Comparison of ENCODE assay signal across 25 cellular contexts in the genomic region with DNA sequence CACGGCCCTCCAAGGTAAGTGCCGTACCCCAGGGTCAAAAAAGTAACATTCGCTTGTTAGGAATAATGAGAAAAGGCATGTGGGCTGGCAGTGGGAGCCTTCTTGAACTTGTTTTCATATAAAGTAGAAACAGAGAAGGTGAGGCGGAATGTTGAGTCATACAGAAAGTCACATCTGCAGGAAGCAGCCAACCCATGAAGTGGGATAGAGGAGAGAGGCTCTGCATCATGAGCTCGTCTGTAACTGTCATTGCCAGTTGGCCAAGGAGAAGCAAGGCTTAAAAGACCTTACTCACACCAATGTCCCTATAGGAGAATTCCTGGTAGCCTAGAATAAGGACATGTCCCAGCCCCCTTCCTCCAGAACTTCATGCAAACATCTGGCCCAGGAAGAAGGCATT.
DNase-seq lines count a peak whose midpoint lies in the region; ATAC-seq and TF ChIP-seq lines count a peak whose summit lies in the region.
"Had no signal": no experiment of that assay in that cellular context is flagged by ENCODE, and none has a peak within 500 bp of the region (broad histone marks: within the 10 kb centered on the region; RNA-seq: fewer than 3 reads in every experiment).

No MANE protein-coding gene starts in this region.

- no peak overlapping the region for H3K9ac ChIP-seq in colonic mucosa (ENCODE audit: low read depth in 2 of 2, low read length in 2 of 2)

- H3K4me3 ChIP-seq in colonic mucosa = no peak overlapping the region
- H3K4me3 ChIP-seq: dorsolateral prefrontal cortex, gastrocnemius medialis, upper lobe of left lung had no signal

- ATAC-seq in HG02588 (IDR thresholded peaks at IDR 0.05; ENCODE audit: unreplicated experiment) (peak; percentile 68), HG03558 (IDR thresholded peaks at IDR 0.05; ENCODE audit: extremely low read depth, unreplicated experiment) (peak; percentile 62)
- ATAC-seq in stimulated activated memory B cell treated with anti-CD40 and anti-IgM and Interleukin-4, amounts not matched to agents 10 μg/mL and 1 μg/mL and 100 μg/mL, for 72 hours = peak; percentile 59
- ATAC-seq: gastrocnemius medialis; left lobe of liver; natural killer cell treated with Interleukin-12 subunit alpha and Interleukin-12 subunit beta and Interleukin-15 and Interleukin-18, amount 100 ng/mL, for 72 hours had no signal

- H3K27me3 ChIP-seq in colonic mucosa = no peaks in the 10 kb centered on the region
- H3K27me3 ChIP-seq: gastrocnemius medialis, upper lobe of left lung had no signal

- no peak overlapping the region for H3K27ac ChIP-seq in colonic mucosa
- H3K27ac ChIP-seq: 22Rv1, dorsolateral prefrontal cortex, gastrocnemius medialis, upper lobe of left lung had no signal

- no peaks in the 10 kb centered on the region for H3K9me3 Mint-ChIP-seq in stimulated activated memory B cell treated with anti-CD40 and anti-IgM and Interleukin-4, amounts not matched to agents 10 μg/mL and 1 μg/mL and 100 μg/mL, for 72 hours
- H3K9me3 Mint-ChIP-seq: mesothelial cell of epicardium; natural killer cell treated with Interleukin-12 subunit alpha and Interleukin-12 subunit beta and Interleukin-15 and Interleukin-18, amount 100 ng/mL, for 72 hours; stimulated activated naive CD8-positive, alpha-beta T cell treated with anti-CD3 and anti-CD28 coated beads, Interleukin-15, Interleukin-2, amounts not matched to agents 100 ng/mL and 50 ng/mL, for 24 hours had no signal

- peaks cover 37% of the 10 kb centered on the region for H3K27me3 Mint-ChIP-seq in stimulated activated memory B cell treated with anti-CD40 and anti-IgM and Interleukin-4, amounts not matched to agents 10 μg/mL and 1 μg/mL and 100 μg/mL, for 72 hours

- peaks cover 8% of the 10 kb centered on the region for H3K4me1 Mint-ChIP-seq in stimulated activated memory B cell treated with anti-CD40 and anti-IgM and Interleukin-4, amounts not matched to agents 10 μg/mL and 1 μg/mL and 100 μg/mL, for 72 hours
- H3K4me1 Mint-ChIP-seq: mesothelial cell of epicardium had no signal

- TF ChIP-seq CTCF in colonic mucosa (IDR thresholded peaks at IDR 0.05) = no peak

- no peak overlapping the region for H3K4me3 Mint-ChIP-seq in stimulated activated memory B cell treated with anti-CD40 and anti-IgM and Interleukin-4, amounts not matched to agents 10 μg/mL and 1 μg/mL and 100 μg/mL, for 72 hours
- H3K4me3 Mint-ChIP-seq: mesothelial cell of epicardium; natural killer cell treated with Interleukin-12 subunit alpha and Interleukin-12 subunit beta and Interleukin-15 and Interleukin-18, amount 100 ng/mL, for 72 hours; stimulated activated naive CD8-positive, alpha-beta T cell treated with anti-CD3 and anti-CD28 coated beads, Interleukin-15, Interleukin-2, amounts not matched to agents 100 ng/mL and 50 ng/mL, for 24 hours had no signal

- H3K9me3 ChIP-seq in colonic mucosa = no peaks in the 10 kb centered on the region
- H3K9me3 ChIP-seq: gastrocnemius medialis, upper lobe of left lung had no signal

- DNase-seq in DMS53 (lab: John Stamatoyannopoulos, UW) (peak; percentile 13), DMS53 treated with DMSO at 0.1 percent for 48 hours (lab: John Stamatoyannopoulos, UW; ENCODE audit: unreplicated experiment) (no peak), colonic mucosa (no peak), activated gamma-delta T cell (lab: John Stamatoyannopoulos, UW) (no peak), H4 (ENCODE audit: low spot score) (no peak)
- DNase-seq: activated CD4-positive, alpha-beta T cell treated with anti-CD3 and anti-CD28 coated beads for 48 hours; activated CD8-positive, alpha-beta memory T cell treated with anti-CD3 and anti-CD28 coated beads, Interleukin-2, amount 50 U/mL, for 4 hours; activated gamma-delta T cell treated with Interleukin-2 at 50 U/mL for 16 hours; amygdala; dorsolateral prefrontal cortex; gastrocnemius medialis; Kasumi-1; NCI-H1417; NCI-H526; Right ventricle myocardium superior; stimulated activated CD4-positive, alpha-beta T cell treated with anti-CD3 and anti-CD28 coated beads, Interleukin-1b, Interleukin-23, amount 100 ng/mL, for 48 hours; upper lobe of left lung had no signal

- intact Hi-C loops in colonic mucosa (cut with DNase I) = no loop called here

- no peaks in the 10 kb centered on the region for H3K36me3 ChIP-seq in colonic mucosa
- H3K36me3 ChIP-seq: gastrocnemius medialis, upper lobe of left lung had no signal

- no peaks in the 10 kb centered on the region for H3K4me1 ChIP-seq in colonic mucosa
- H3K4me1 ChIP-seq: gastrocnemius medialis, upper lobe of left lung had no signal

- no peak overlapping the region for H3K27ac Mint-ChIP-seq in stimulated activated memory B cell treated with anti-CD40 and anti-IgM and Interleukin-4, amounts not matched to agents 10 μg/mL and 1 μg/mL and 100 μg/mL, for 72 hours
- H3K27ac Mint-ChIP-seq: mesothelial cell of epicardium; natural killer cell treated with Interleukin-12 subunit alpha and Interleukin-12 subunit beta and Interleukin-15 and Interleukin-18, amount 100 ng/mL, for 72 hours; stimulated activated naive CD8-positive, alpha-beta T cell treated with anti-CD3 and anti-CD28 coated beads, Interleukin-15, Interleukin-2, amounts not matched to agents 100 ng/mL and 50 ng/mL, for 24 hours had no signal

- H3K36me3 Mint-ChIP-seq in stimulated activated memory B cell treated with anti-CD40 and anti-IgM and Interleukin-4, amounts not matched to agents 10 μg/mL and 1 μg/mL and 100 μg/mL, for 72 hours = no peaks in the 10 kb centered on the region
- H3K36me3 Mint-ChIP-seq: mesothelial cell of epicardium; natural killer cell treated with Interleukin-12 subunit alpha and Interleukin-12 subunit beta and Interleukin-15 and Interleukin-18, amount 100 ng/mL, for 72 hours had no signal
